15 cellular contexts compared by ENCODE assay signal in genomic region chr7:2761801-2762497, GRCh38.
DNase-seq lines count a peak whose midpoint lies in the region; ATAC-seq, FAIRE-seq and TF ChIP-seq lines count a peak whose summit lies in the region.
"Had no signal": no experiment of that assay in that cellular context is flagged by ENCODE, and none has a peak within 500 bp of the region (broad histone marks: within the 10 kb centered on the region; RNA-seq: fewer than 3 reads in every experiment).

No MANE protein-coding gene starts in this region.

- H3K4me3 Mint-ChIP-seq in activated T-helper 1 cell treated with anti-CD3 and anti-CD28 coated beads, Interleukin-12 subunit alpha, Interleukin-12 subunit beta, Interleukin-2, Interleukin-4 antibody, amounts not matched to agents 30 ng/mL and 10 ng/mL and 1 ng/mL, durations not matched to agents 14 hours and 24 hours and 36 hours, result no peak overlapping the region
- H3K4me3 Mint-ChIP-seq in activated CD4-positive, alpha-beta memory T cell treated with anti-CD3 and anti-CD28 coated beads for 36 hours, result no peak overlapping the region
- H3K4me3 Mint-ChIP-seq: B cell; T-helper 1 cell treated with Interleukin-12 subunit alpha and Interleukin-12 subunit beta and Interleukin-4 antibody, amounts not matched to agents 30 μg/mL and 1 μg/mL, for 36 hours had no signal

- peaks cover 52% of the 10 kb centered on the region for H3K4me1 Mint-ChIP-seq in activated T-helper 1 cell treated with anti-CD3 and anti-CD28 coated beads, Interleukin-12 subunit alpha, Interleukin-12 subunit beta, Interleukin-2, Interleukin-4 antibody, amounts not matched to agents 30 ng/mL and 10 ng/mL and 1 ng/mL, durations not matched to agents 14 hours and 24 hours and 36 hours (ENCODE audit: low read depth)
- H3K4me1 Mint-ChIP-seq in activated CD4-positive, alpha-beta memory T cell treated with anti-CD3 and anti-CD28 coated beads for 36 hours (ENCODE audit: low read depth), result peaks cover 43% of the 10 kb centered on the region

- H3K27ac ChIP-seq in BLaER1, result no peak overlapping the region
- peak overlapping the region; percentile 86 to 90 for H3K27ac ChIP-seq in kidney (ENCODE audit: low read depth in 2 of 2, low read length in 2 of 2)
- H3K27ac ChIP-seq in gastrocnemius medialis, result peak overlapping the region; percentile 68 to 81 (median 78)

- H3K9me3 ChIP-seq in BLaER1 (peaks cover 5% of the 10 kb centered on the region; the same call in 1 of the 2 replicates), kidney (ENCODE audit: control insufficient read depth in 1 of 2, low read length in 2 of 2) (no peaks in the 10 kb centered on the region), gastrocnemius medialis (no peaks in the 10 kb centered on the region)

- in situ Hi-C loops in gastrocnemius medialis (cut with MboI; ENCODE audit: low sequenced_read_pairs in 4 of 4), result no loop called here

- peaks cover 22% of the 10 kb centered on the region for H4K20me1 ChIP-seq in BLaER1

- H3K27ac Mint-ChIP-seq in activated T-helper 1 cell treated with anti-CD3 and anti-CD28 coated beads, Interleukin-12 subunit alpha, Interleukin-12 subunit beta, Interleukin-2, Interleukin-4 antibody, amounts not matched to agents 30 ng/mL and 10 ng/mL and 1 ng/mL, durations not matched to agents 14 hours and 24 hours and 36 hours, result peak overlapping the region; percentile 2
- H3K27ac Mint-ChIP-seq in activated CD4-positive, alpha-beta memory T cell treated with anti-CD3 and anti-CD28 coated beads for 36 hours, result no peak overlapping the region
- H3K27ac Mint-ChIP-seq: B cell; T-helper 1 cell treated with Interleukin-12 subunit alpha and Interleukin-12 subunit beta and Interleukin-4 antibody, amounts not matched to agents 30 μg/mL and 1 μg/mL, for 36 hours had no signal

- H3K36me3 Mint-ChIP-seq in activated T-helper 1 cell treated with anti-CD3 and anti-CD28 coated beads, Interleukin-12 subunit alpha, Interleukin-12 subunit beta, Interleukin-2, Interleukin-4 antibody, amounts not matched to agents 30 ng/mL and 10 ng/mL and 1 ng/mL, durations not matched to agents 14 hours and 24 hours and 36 hours (ENCODE audit: low read depth), result peaks cover 22% of the 10 kb centered on the region
- peaks cover 4% of the 10 kb centered on the region for H3K36me3 Mint-ChIP-seq in activated CD4-positive, alpha-beta memory T cell treated with anti-CD3 and anti-CD28 coated beads for 36 hours

- no peak for DNase-seq in activated T-helper 1 cell treated with anti-CD3 and anti-CD28 coated beads, Interleukin-12 subunit alpha, Interleukin-12 subunit beta, Interleukin-2, Interleukin-4 antibody, amounts not matched to agents 30 ng/mL and 10 ng/mL and 1 ng/mL, durations not matched to agents 14 hours and 24 hours and 36 hours (ENCODE audit: low spot score)
- DNase-seq in kidney (no peak), gastrocnemius medialis (no peak), NCI-H1694 (lab: John Stamatoyannopoulos, UW) (no peak)
- no peak for DNase-seq in activated CD4-positive, alpha-beta memory T cell treated with anti-CD3 and anti-CD28 coated beads for 36 hours
- DNase-seq: activated CD4-positive, alpha-beta T cell treated with anti-CD3 and anti-CD28 coated beads, Interleukin-2, amount 50 U/mL, for 48 hours; activated naive CD4-positive, alpha-beta T cell; cortex of kidney; PC-3 had no signal

- no peak overlapping the region for H3K9ac ChIP-seq in BLaER1
- H3K9ac ChIP-seq in kidney (ENCODE audit: low read length in 2 of 2), result peak overlapping the region in 1 of 2 donors; percentile 42

- TF ChIP-seq CTCF in kidney (IDR thresholded peaks at IDR 0.05; ENCODE audit: borderline replicate concordance, extremely low read depth, insufficient read depth) (no peak), gastrocnemius medialis (IDR thresholded peaks at IDR 0.05 in 4 of 5, conservative IDR thresholded peaks at IDR 0.05 in 1 of 5) (no peak)

- CTCF ChIA-PET in activated CD4-positive, alpha-beta memory T cell treated with anti-CD3 and anti-CD28 coated beads for 36 hours (lab: Charles Lee), result interaction anchor here (0.8 kb wide), 1 partner anchor 52 kb away, joined by 3 read pairs; no protein-coding TSS in a partner anchor

- H3K4me1 ChIP-seq in BLaER1 (peaks cover 59% of the 10 kb centered on the region), kidney (ENCODE audit: control insufficient read depth in 1 of 2, insufficient read depth in 1 of 2, low read depth in 1 of 2, low read length in 2 of 2) (peaks cover 11 to 35% of the 10 kb centered on the region in 2 donors), gastrocnemius medialis (peaks cover 45 to 51% of the 10 kb centered on the region in 2 donors)

- no peak for FAIRE-seq in kidney (lab: Jason Lieb, UNC)

- H3K9me3 Mint-ChIP-seq in activated T-helper 1 cell treated with anti-CD3 and anti-CD28 coated beads, Interleukin-12 subunit alpha, Interleukin-12 subunit beta, Interleukin-2, Interleukin-4 antibody, amounts not matched to agents 30 ng/mL and 10 ng/mL and 1 ng/mL, durations not matched to agents 14 hours and 24 hours and 36 hours, result no peaks in the 10 kb centered on the region
- no peaks in the 10 kb centered on the region for H3K9me3 Mint-ChIP-seq in activated CD4-positive, alpha-beta memory T cell treated with anti-CD3 and anti-CD28 coated beads for 36 hours
- H3K9me3 Mint-ChIP-seq: T-helper 1 cell treated with Interleukin-12 subunit alpha and Interleukin-12 subunit beta and Interleukin-4 antibody, amounts not matched to agents 30 μg/mL and 1 μg/mL, for 36 hours had no signal

- H3K36me3 ChIP-seq in BLaER1 (peaks cover 86% of the 10 kb centered on the region), kidney (ENCODE audit: control insufficient read depth in 1 of 2, insufficient read depth in 2 of 2, low read length in 2 of 2) (no peaks in the 10 kb centered on the region), gastrocnemius medialis (no peaks in the 10 kb centered on the region)

- H3K27me3 ChIP-seq in BLaER1 (no peaks in the 10 kb centered on the region), gastrocnemius medialis (no peaks in the 10 kb centered on the region)

- no peak for TF ChIP-seq POLR2A in gastrocnemius medialis (IDR thresholded peaks at IDR 0.05)

- H3K4me2 ChIP-seq in BLaER1, result peak overlapping the region; percentile 79

- POLR2A ChIA-PET in activated CD4-positive, alpha-beta memory T cell treated with anti-CD3 and anti-CD28 coated beads for 36 hours (lab: Charles Lee), result no interaction called here

- no peaks in the 10 kb centered on the region for H3K27me3 Mint-ChIP-seq in activated T-helper 1 cell treated with anti-CD3 and anti-CD28 coated beads, Interleukin-12 subunit alpha, Interleukin-12 subunit beta, Interleukin-2, Interleukin-4 antibody, amounts not matched to agents 30 ng/mL and 10 ng/mL and 1 ng/mL, durations not matched to agents 14 hours and 24 hours and 36 hours (ENCODE audit: insufficient read depth)
- no peaks in the 10 kb centered on the region for H3K27me3 Mint-ChIP-seq in activated CD4-positive, alpha-beta memory T cell treated with anti-CD3 and anti-CD28 coated beads for 36 hours
- H3K27me3 Mint-ChIP-seq: B cell had no signal

- H3K4me3 ChIP-seq in BLaER1, result no peak overlapping the region
- peak overlapping the region in 1 of 2 donors; percentile 14 for H3K4me3 ChIP-seq in kidney (ENCODE audit: low read length in 2 of 2)
- H3K4me3 ChIP-seq in gastrocnemius medialis, result no peak overlapping the region

- intact Hi-C loops in activated T-helper 1 cell treated with anti-CD3 and anti-CD28 coated beads, Interleukin-12 subunit alpha, Interleukin-12 subunit beta, Interleukin-2, Interleukin-4 antibody, amounts not matched to agents 30 ng/mL and 10 ng/mL and 1 ng/mL, durations not matched to agents 14 hours and 24 hours and 36 hours (cut with micrococcal nuclease), result no loop called here
- intact Hi-C loops in kidney (cut with DNase I), result no loop called here
- intact Hi-C loops in gastrocnemius medialis (cut with DNase I; ENCODE audit: low total_unique reads), result loop anchor here (2.0 to 5.0 kb wide), 3 partner anchors 35 to 1975 kb away; partner anchors contain the start of gene GNA12
- intact Hi-C loops in activated CD4-positive, alpha-beta memory T cell treated with anti-CD3 and anti-CD28 coated beads for 36 hours (cut with micrococcal nuclease), result no loop called here

- ATAC-seq in gastrocnemius medialis (no peak), GM18909 (IDR thresholded peaks at IDR 0.05; ENCODE audit: poor library complexity, unreplicated experiment) (no peak), HG02884 (IDR thresholded peaks at IDR 0.05; ENCODE audit: unreplicated experiment) (no peak)
- ATAC-seq: left colon, PC-3 had no signal
